Comparison of ENCODE assay signal across 19 cellular contexts in genomic region chr13:104015646-104016396, GRCh38.
DNase-seq lines count a peak whose midpoint lies in the region; TF ChIP-seq lines count a peak whose summit lies in the region.
"Had no signal": no experiment of that assay in that cellular context is flagged by ENCODE, and none has a peak within 500 bp of the region (broad histone marks: within the 10 kb centered on the region; RNA-seq: fewer than 3 reads in every experiment).

No MANE protein-coding gene starts in this region.

- peak; percentile 88 for DNase-seq in Caki2 (ENCODE audit: low read depth)
- DNase-seq in RPMI8226 = peak; percentile 51
- DNase-seq in fibroblast of the aortic adventitia (ENCODE audit: low read depth) = peak; percentile 88
- peak; percentile 89 for DNase-seq in non-pigmented ciliary epithelial cell (ENCODE audit: low read depth)
- DNase-seq in AML-193 (lab: John Stamatoyannopoulos, UW) = no peak
- no peak for DNase-seq in glutamatergic neuron
- no peak for DNase-seq in NCI-H1048 (lab: John Stamatoyannopoulos, UW)
- DNase-seq in SIG-M5 (lab: John Stamatoyannopoulos, UW) = no peak
- DNase-seq: activated CD8-positive, alpha-beta memory T cell treated with anti-CD3 and anti-CD28 coated beads for 24 hours; activated effector memory CD4-positive, alpha-beta T cell treated with anti-CD3 and anti-CD28 coated beads, Interleukin-2, amount 50 U/mL, for 16 hours; caudate nucleus; COR-L47; GF-D8; naive thymus-derived CD4-positive, alpha-beta T cell; NCI-H187; NCI-H524 treated with DMSO at 0.1 percent for 48 hours; OCI-M1; SW 1271; upper lobe of right lung had no signal

- H3K9me3 Mint-ChIP-seq in glutamatergic neuron (ENCODE audit: unreplicated experiment) = no peaks in the 10 kb centered on the region

- H3K27me3 Mint-ChIP-seq in glutamatergic neuron (ENCODE audit: unreplicated experiment) = no peaks in the 10 kb centered on the region
- H3K27me3 Mint-ChIP-seq: naive thymus-derived CD4-positive, alpha-beta T cell had no signal

- in situ Hi-C loops in Caki2 (cut with HindIII; ENCODE audit: low pct_unique_long_range_greater_than_20kb, low sequenced_read_pairs) = loop anchor here (25.0 kb wide), 1 partner anchor 129 kb away; no protein-coding TSS in a partner anchor

- no peak overlapping the region for H3K4me3 Mint-ChIP-seq in glutamatergic neuron (ENCODE audit: unreplicated experiment)
- H3K4me3 Mint-ChIP-seq: naive thymus-derived CD4-positive, alpha-beta T cell had no signal

- no peak overlapping the region for H3K27ac Mint-ChIP-seq in glutamatergic neuron (ENCODE audit: unreplicated experiment)
- H3K27ac Mint-ChIP-seq: naive thymus-derived CD4-positive, alpha-beta T cell had no signal

- peaks cover 8% of the 10 kb centered on the region for H3K4me1 Mint-ChIP-seq in glutamatergic neuron (ENCODE audit: low read depth, unreplicated experiment)
- H3K4me1 Mint-ChIP-seq: naive thymus-derived CD4-positive, alpha-beta T cell had no signal

- H3K4me3 ChIP-seq in fibroblast of the aortic adventitia (ENCODE audit: low read depth, low read length) = no peak overlapping the region
- H3K4me3 ChIP-seq: upper lobe of right lung had no signal

- no peaks in the 10 kb centered on the region for H3K36me3 Mint-ChIP-seq in glutamatergic neuron (ENCODE audit: unreplicated experiment)
- H3K36me3 Mint-ChIP-seq: naive thymus-derived CD4-positive, alpha-beta T cell had no signal

- TF ChIP-seq CTCF in fibroblast of the aortic adventitia (IDR thresholded peaks at IDR 0.05; ENCODE audit: insufficient read depth, low read length) (no peak), glutamatergic neuron (IDR thresholded peaks at IDR 0.05; ENCODE audit: partially characterized antibody, unreplicated experiment) (no peak)

Comparison
In these comparisons a context has a peak if more than half of its experiments do, and no peak if none do; other contexts are left out.
1. DNase-seq: peak in Caki2 (single experiment), RPMI8226 (single experiment), fibroblast of the aortic adventitia (single experiment) and non-pigmented ciliary epithelial cell (single experiment); none in AML-193 (0 of 2), glutamatergic neuron (single experiment), NCI-H1048 (single experiment) and SIG-M5 (single experiment).